9 cellular contexts compared by ENCODE assay signal in the genomic region with DNA sequence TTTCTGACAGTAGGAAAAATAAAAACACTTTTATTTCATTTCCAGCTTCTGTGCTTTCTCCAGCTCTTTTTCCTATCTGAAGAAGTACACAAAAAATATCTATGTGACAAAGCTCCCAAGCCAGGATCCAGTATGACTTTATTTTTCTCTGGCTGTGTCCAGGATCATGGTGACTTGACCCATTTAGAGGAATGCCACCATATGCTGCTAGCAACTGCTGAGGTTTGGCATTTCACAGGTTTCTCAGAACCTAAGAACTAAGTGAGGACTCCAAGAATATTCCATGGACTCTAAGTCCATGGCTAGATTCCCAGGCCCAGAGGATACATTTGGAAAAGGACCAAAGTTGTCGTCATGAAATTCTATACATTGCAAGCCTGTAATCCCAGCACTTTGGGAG.
"Had no signal": no experiment of that assay in that cellular context is flagged by ENCODE, and none has a peak within 500 bp of the region (broad histone marks: within the 10 kb centered on the region; RNA-seq: fewer than 3 reads in every experiment).

No MANE protein-coding gene starts in this region.

- H3K4me3 ChIP-seq: GM23248, HAP-1 had no signal

- DNase-seq: GM23248, GOT3, H7, HFFc6, KBM-7 had no signal

- H3K4me2 ChIP-seq: KMS-11 had no signal

- H2AFZ ChIP-seq: GM23248 had no signal

- H3K36me3 ChIP-seq: HAP-1 had no signal

- H3K9me3 ChIP-seq: HAP-1 had no signal

- ATAC-seq: HCT116, HepG2 had no signal

- H3K4me1 ChIP-seq: HAP-1 had no signal

- H3K27ac ChIP-seq: GM23248, KMS-11 had no signal
